Comparison of ENCODE assay signal across 35 cellular contexts in genomic region chr15:51483520-51483919, GRCh38.
"Had no signal": no experiment of that assay in that cellular context is flagged by ENCODE, and none has a peak within 500 bp of the region (broad histone marks: within the 10 kb centered on the region; RNA-seq: fewer than 3 reads in every experiment).

No MANE protein-coding gene starts in this region.

- H3K4me3 Mint-ChIP-seq: activated B cell treated with CpG ODN at 0.5 μM for 24 hours; activated CD4-positive, alpha-beta memory T cell treated with anti-CD3 and anti-CD28 coated beads for 36 hours; activated CD4-positive, alpha-beta T cell treated with anti-CD3 and anti-CD28 coated beads, Interleukin-2, amount 10 ng/mL, durations not matched to agents 24 days and 14 days; activated CD8-positive, alpha-beta T cell treated with anti-CD3 and anti-CD28 coated beads for 36 hours; activated naive CD4-positive, alpha-beta T cell treated with anti-CD3 and anti-CD28 coated beads for 36 hours; activated naive CD8-positive, alpha-beta T cell treated with anti-CD3 and anti-CD28 coated beads for 36 hours; activated T-cell treated with anti-CD3 and anti-CD28 coated beads, Interleukin-2, amount 50 U/mL, for 4 hours; activated T-cell treated with anti-CD3 and anti-CD28 coated beads, Interleukin-2, amount 50 U/mL, for 72 hours; activated T-helper 1 cell treated with anti-CD3 and anti-CD28 coated beads, Interleukin-12 subunit alpha, Interleukin-12 subunit beta, Interleukin-2, Interleukin-4 antibody, amounts not matched to agents 30 ng/mL and 10 ng/mL and 1 ng/mL, durations not matched to agents 14 hours and 24 hours and 36 hours; activated T-helper 17 cell treated with anti-CD3 and anti-CD28 coated beads, Interleukin-2, amount 50 U/mL, for 72 hours; T-helper 1 cell treated with Interleukin-12 subunit alpha and Interleukin-12 subunit beta and Interleukin-4 antibody, amounts not matched to agents 30 μg/mL and 1 μg/mL, for 36 hours; T-helper 2 cell treated with Interferon-gamma antibody and Interleukin-4, amounts not matched to agents 5 μg/mL and 100 μg/mL, for 36 hours had no signal

- H3K27me3 ChIP-seq: adrenal gland, body of pancreas, brain microvascular endothelial cell, breast epithelium had no signal

- H3K36me3 ChIP-seq: breast epithelium had no signal

- H3K4me1 ChIP-seq: adrenal gland, body of pancreas, breast epithelium had no signal

- H3K27me3 Mint-ChIP-seq: activated B cell treated with CpG ODN at 0.5 μM for 24 hours; activated CD4-positive, alpha-beta memory T cell treated with anti-CD3 and anti-CD28 coated beads for 36 hours; activated CD4-positive, alpha-beta T cell treated with anti-CD3 and anti-CD28 coated beads, Interleukin-2, amount 10 ng/mL, durations not matched to agents 24 days and 14 days; activated CD8-positive, alpha-beta T cell treated with anti-CD3 and anti-CD28 coated beads for 36 hours; activated naive CD8-positive, alpha-beta T cell treated with anti-CD3 and anti-CD28 coated beads for 36 hours; activated T-helper 17 cell treated with anti-CD3 and anti-CD28 coated beads, Interleukin-2, amount 50 U/mL, for 72 hours had no signal

- H3K4me1 Mint-ChIP-seq: activated B cell treated with CpG ODN at 0.5 μM for 24 hours; activated CD4-positive, alpha-beta T cell treated with anti-CD3 and anti-CD28 coated beads, Interleukin-2, amount 10 ng/mL, durations not matched to agents 24 days and 14 days; activated naive CD8-positive, alpha-beta T cell treated with anti-CD3 and anti-CD28 coated beads for 36 hours; activated T-helper 17 cell treated with anti-CD3 and anti-CD28 coated beads, Interleukin-2, amount 50 U/mL, for 72 hours had no signal

- ATAC-seq: activated CD8-positive, alpha-beta T cell treated with anti-CD3 and anti-CD28 coated beads for 36 hours; activated naive CD4-positive, alpha-beta T cell treated with anti-CD3 and anti-CD28 coated beads, Interleukin-2, amount 50 U/mL, for 72 hours; activated T-cell treated with anti-CD3 and anti-CD28 coated beads, Interleukin-2, amount 50 U/mL, for 4 hours; activated T-cell treated with anti-CD3 and anti-CD28 coated beads, Interleukin-2, amount 50 U/mL, for 72 hours; activated T-helper 17 cell treated with anti-CD3 and anti-CD28 coated beads, Interleukin-2, amount 50 U/mL, for 72 hours; body of pancreas had no signal

- DNase-seq: activated B cell treated with CpG ODN at 0.5 μM for 24 hours; activated CD4-positive, alpha-beta memory T cell treated with anti-CD3 and anti-CD28 coated beads for 36 hours; activated CD4-positive, alpha-beta T cell treated with anti-CD3 and anti-CD28 coated beads for 4 hours; activated CD4-positive, alpha-beta T cell treated with anti-CD3 and anti-CD28 coated beads, Interleukin-2, amount 10 ng/mL, durations not matched to agents 24 days and 14 days; activated CD4-positive, alpha-beta T cell treated with anti-CD3 and anti-CD28 coated beads, Interleukin-2, amount 50 U/mL, for 1 hour; activated CD4-positive, alpha-beta T cell treated with anti-CD3 and anti-CD28 coated beads, Interleukin-2, amount 50 U/mL, for 4 hours; activated CD4-positive, CD25-positive, alpha-beta regulatory T cell treated with anti-CD3 and anti-CD28 coated beads, Interleukin-2, amount 50 U/mL, for 72 hours; activated CD8-positive, alpha-beta memory T cell treated with anti-CD3 and anti-CD28 coated beads, Interleukin-2, amount 50 U/mL, for 4 hours; activated CD8-positive, alpha-beta T cell treated with anti-CD3 and anti-CD28 coated beads for 36 hours; activated effector memory CD4-positive, alpha-beta T cell treated with anti-CD3 and anti-CD28 coated beads, Interleukin-2, amount 50 U/mL, for 16 hours; activated gamma-delta T cell treated with Interleukin-2 at 50 U/mL for 16 hours; activated naive CD4-positive, alpha-beta T cell; activated naive CD4-positive, alpha-beta T cell treated with anti-CD3 and anti-CD28 coated beads for 36 hours; activated naive CD4-positive, alpha-beta T cell treated with anti-CD3 and anti-CD28 coated beads, Interleukin-2, amount 50 U/mL, for 16 hours; activated naive CD8-positive, alpha-beta T cell treated with anti-CD3 and anti-CD28 coated beads for 36 hours; activated T-cell treated with anti-CD3 and anti-CD28 coated beads for 4 hours; activated T-cell treated with anti-CD3 and anti-CD28 coated beads, Interleukin-2, amount 50 U/mL, for 1 hour; activated T-cell treated with anti-CD3 and anti-CD28 coated beads, Interleukin-2, amount 50 U/mL, for 4 hours; activated T-cell treated with anti-CD3 and anti-CD28 coated beads, Interleukin-2, amount 50 U/mL, for 72 hours; adrenal gland; amniotic stem cell; body of pancreas; brain microvascular endothelial cell; central memory CD4-positive, alpha-beta T cell; SW 1271; T-helper 1 cell; T-helper 2 cell; T-helper 9 cell had no signal

- H3K27ac Mint-ChIP-seq: activated B cell treated with CpG ODN at 0.5 μM for 24 hours; activated CD4-positive, alpha-beta memory T cell treated with anti-CD3 and anti-CD28 coated beads for 36 hours; activated CD4-positive, alpha-beta T cell treated with anti-CD3 and anti-CD28 coated beads, Interleukin-2, amount 10 ng/mL, durations not matched to agents 24 days and 14 days; activated CD8-positive, alpha-beta T cell treated with anti-CD3 and anti-CD28 coated beads for 36 hours; activated naive CD4-positive, alpha-beta T cell treated with anti-CD3 and anti-CD28 coated beads for 36 hours; activated naive CD4-positive, alpha-beta T cell treated with anti-CD3 and anti-CD28 coated beads, Interleukin-2, amount 50 U/mL, for 72 hours; activated naive CD8-positive, alpha-beta T cell treated with anti-CD3 and anti-CD28 coated beads for 36 hours; activated T-cell treated with anti-CD3 and anti-CD28 coated beads, Interleukin-2, amount 50 U/mL, for 72 hours; activated T-helper 1 cell treated with anti-CD3 and anti-CD28 coated beads, Interleukin-12 subunit alpha, Interleukin-12 subunit beta, Interleukin-2, Interleukin-4 antibody, amounts not matched to agents 30 ng/mL and 10 ng/mL and 1 ng/mL, durations not matched to agents 14 hours and 24 hours and 36 hours; activated T-helper 17 cell treated with anti-CD3 and anti-CD28 coated beads, Interleukin-2, amount 50 U/mL, for 72 hours; T-helper 1 cell treated with Interleukin-12 subunit alpha and Interleukin-12 subunit beta and Interleukin-4 antibody, amounts not matched to agents 30 μg/mL and 1 μg/mL, for 36 hours; T-helper 2 cell treated with Interferon-gamma antibody and Interleukin-4, amounts not matched to agents 5 μg/mL and 100 μg/mL, for 36 hours had no signal

- H3K4me3 ChIP-seq: adrenal gland, body of pancreas, breast epithelium had no signal

- H3K27ac ChIP-seq: adrenal gland, body of pancreas, brain microvascular endothelial cell, breast epithelium, VCaP had no signal
